ENCODE assay signal across 11 cellular contexts in genomic region chr9:134433909-134434895, GRCh38.
DNase-seq lines count a peak whose midpoint lies in the region; ATAC-seq, FAIRE-seq and TF ChIP-seq lines count a peak whose summit lies in the region.
"Had no signal": no experiment of that assay in that cellular context is flagged by ENCODE, and none has a peak within 500 bp of the region (broad histone marks: within the 10 kb centered on the region; RNA-seq: fewer than 3 reads in every experiment).

No MANE protein-coding gene starts in this region.

- H2AFZ ChIP-seq in keratinocyte (ENCODE audit: control insufficient read depth, low read length): no peak overlapping the region

- H3K27ac ChIP-seq in BLaER1: no peak overlapping the region
- H3K27ac ChIP-seq in keratinocyte (ENCODE audit: control insufficient read depth, insufficient read depth, low read length): no peak overlapping the region
- H3K27ac ChIP-seq in sigmoid colon: peak overlapping the region; percentile 87 to 93 (median 90)
- H3K27ac ChIP-seq: HL-60 had no signal

- dilution Hi-C loops in keratinocyte (cut with MboI; ENCODE audit: extremely low pct_ligation_motif_present, low sequenced_read_pairs): no loop called here

- no peak for TF ChIP-seq EP300 in sigmoid colon (IDR thresholded peaks at IDR 0.05)

- H4K20me1 ChIP-seq in BLaER1 (peaks cover 88% of the 10 kb centered on the region), keratinocyte (ENCODE audit: control insufficient read depth, extremely low read depth, insufficient read depth, low read length) (peaks cover 9% of the 10 kb centered on the region)

- peak overlapping the region; percentile 89 to 100 (median 95) for H3K27ac Mint-ChIP-seq in brain
- no peak overlapping the region for H3K27ac Mint-ChIP-seq in T-helper 17 cell
- H3K27ac Mint-ChIP-seq in stimulated activated effector memory CD8-positive, alpha-beta T cell treated with anti-CD3 and anti-CD28 coated beads, Interleukin-12 subunit alpha, Interleukin-12 subunit beta, amount 100 ng/mL, for 72 hours: no peak overlapping the region
- H3K27ac Mint-ChIP-seq: activated T-cell treated with anti-CD3 and anti-CD28 coated beads, Interleukin-2, amount 50 U/mL, for 72 hours had no signal

- H3K9me1 ChIP-seq in keratinocyte (ENCODE audit: control insufficient read depth, extremely low read depth, insufficient read depth, low read length): peaks cover 3% of the 10 kb centered on the region

- H3K9me3 ChIP-seq in BLaER1 (no peaks in the 10 kb centered on the region), keratinocyte (ENCODE audit: control insufficient read depth, low read depth, low read length) (no peaks in the 10 kb centered on the region), sigmoid colon (no peaks in the 10 kb centered on the region), T-helper 17 cell (ENCODE audit: control insufficient read depth, low read length, poor library complexity, severe bottlenecking) (no peaks in the 10 kb centered on the region)

- no peaks in the 10 kb centered on the region for H3K9me3 Mint-ChIP-seq in brain
- no peaks in the 10 kb centered on the region for H3K9me3 Mint-ChIP-seq in stimulated activated effector memory CD8-positive, alpha-beta T cell treated with anti-CD3 and anti-CD28 coated beads, Interleukin-12 subunit alpha, Interleukin-12 subunit beta, amount 100 ng/mL, for 72 hours
- H3K9me3 Mint-ChIP-seq: activated T-cell treated with anti-CD3 and anti-CD28 coated beads, Interleukin-2, amount 50 U/mL, for 72 hours had no signal

- no peak for TF ChIP-seq POLR2A in sigmoid colon (IDR thresholded peaks at IDR 0.05)

- FAIRE-seq in keratinocyte (lab: Jason Lieb, UNC): no peak

- WGBS in sigmoid colon, 2 donors: 70 to 81% methylated on average over 30 of the region's 30 CpGs

- H3K36me3 Mint-ChIP-seq in brain: peaks cover 15% of the 10 kb centered on the region
- H3K36me3 Mint-ChIP-seq in T-helper 17 cell (ENCODE audit: low read depth): peaks cover 2% of the 10 kb centered on the region
- peaks cover 93% of the 10 kb centered on the region for H3K36me3 Mint-ChIP-seq in stimulated activated effector memory CD8-positive, alpha-beta T cell treated with anti-CD3 and anti-CD28 coated beads, Interleukin-12 subunit alpha, Interleukin-12 subunit beta, amount 100 ng/mL, for 72 hours

- no peaks in the 10 kb centered on the region for H3K79me2 ChIP-seq in keratinocyte (ENCODE audit: control insufficient read depth, insufficient read depth, low read length)

- H3K36me3 ChIP-seq in BLaER1: peaks cover 78% of the 10 kb centered on the region
- H3K36me3 ChIP-seq in keratinocyte (ENCODE audit: control insufficient read depth in 2 of 2, extremely low read depth in 1 of 2, insufficient read depth in 2 of 2, low read length in 2 of 2): peaks cover 22 to 26% of the 10 kb centered on the region in 2 experiments
- peaks cover 0 to 36% (median 7%) of the 10 kb centered on the region in 4 donors for H3K36me3 ChIP-seq in sigmoid colon

- intact Hi-C loops in sigmoid colon (cut with DNase I): loop anchor here (1.0 to 2.0 kb wide), 3 partner anchors 47 to 107 kb away; partner anchors contain the start of gene RXRA

- H3K27me3 Mint-ChIP-seq in brain: peaks cover 3% of the 10 kb centered on the region
- H3K27me3 Mint-ChIP-seq in T-helper 17 cell: no peaks in the 10 kb centered on the region

- DNase-seq in keratinocyte (ENCODE audit: low read depth, low spot score): no peak
- DNase-seq in sigmoid colon: no peak
- no peak for DNase-seq in T-helper 17 cell
- no peak for DNase-seq in NCI-H187 treated with DMSO at 0.1 percent for 48 hours (lab: John Stamatoyannopoulos, UW)
- DNase-seq in stimulated activated effector memory CD8-positive, alpha-beta T cell treated with anti-CD3 and anti-CD28 coated beads, Interleukin-12 subunit alpha, Interleukin-12 subunit beta, amount 100 ng/mL, for 72 hours (ENCODE audit: low spot score in 2 of 2): no peak
- DNase-seq: activated T-cell treated with anti-CD3 and anti-CD28 coated beads, Interleukin-2, amount 50 U/mL, for 72 hours; NCI-H146 had no signal

- ATAC-seq in GM18502 (IDR thresholded peaks at IDR 0.05; ENCODE audit: poor library complexity, unreplicated experiment) (no peak), T-helper 17 cell (no peak)
- ATAC-seq in stimulated activated effector memory CD8-positive, alpha-beta T cell treated with anti-CD3 and anti-CD28 coated beads, Interleukin-12 subunit alpha, Interleukin-12 subunit beta, amount 100 ng/mL, for 72 hours: no peak
- ATAC-seq: activated T-cell treated with anti-CD3 and anti-CD28 coated beads, Interleukin-2, amount 50 U/mL, for 72 hours had no signal

- H3K4me2 ChIP-seq in BLaER1 (peak overlapping the region; percentile 37), keratinocyte (ENCODE audit: control insufficient read depth, extremely low read depth, insufficient read depth, low read depth, low read length) (no peak overlapping the region)

- H3K4me1 ChIP-seq in BLaER1 (peaks cover 57% of the 10 kb centered on the region), keratinocyte (ENCODE audit: control insufficient read depth, extremely low read depth, insufficient read depth, low read length) (peaks cover 43% of the 10 kb centered on the region), sigmoid colon (peaks cover 0 to 77% (median 72%) of the 10 kb centered on the region in 4 donors)

- H3K4me3 ChIP-seq in BLaER1 (no peak overlapping the region), keratinocyte (ENCODE audit: control insufficient read depth in 2 of 3, extremely low read depth in 1 of 3, insufficient read depth in 2 of 3, low read depth in 1 of 3, low read length in 3 of 3) (no peak overlapping the region), sigmoid colon (peak overlapping the region in 3 of 4 donors; percentile 11 to 24 (median 24))

- TF ChIP-seq CTCF in brain (conservative IDR thresholded peaks at IDR 0.05): no peak
- TF ChIP-seq CTCF in keratinocyte (optimal IDR thresholded peaks at IDR 0.05 in 1 of 3, IDR thresholded peaks at IDR 0.05 in 1 of 3, conservative IDR thresholded peaks at IDR 0.05 in 1 of 3; ENCODE audit: extremely low read depth in 1 of 3, insufficient read depth in 2 of 3, low read length in 3 of 3): no peak
- no peak for TF ChIP-seq CTCF in sigmoid colon (IDR thresholded peaks at IDR 0.05)

- H3K4me1 Mint-ChIP-seq in brain: peaks cover 51% of the 10 kb centered on the region
- H3K4me1 Mint-ChIP-seq in T-helper 17 cell: no peaks in the 10 kb centered on the region
- H3K4me1 Mint-ChIP-seq in stimulated activated effector memory CD8-positive, alpha-beta T cell treated with anti-CD3 and anti-CD28 coated beads, Interleukin-12 subunit alpha, Interleukin-12 subunit beta, amount 100 ng/mL, for 72 hours: peaks cover 13% of the 10 kb centered on the region

- H3K9ac ChIP-seq in BLaER1: no peak overlapping the region
- peak overlapping the region; percentile 28 for H3K9ac ChIP-seq in keratinocyte (ENCODE audit: control insufficient read depth, extremely low read depth, insufficient read depth, low read length)

- no peak overlapping the region for H3K4me3 Mint-ChIP-seq in brain
- H3K4me3 Mint-ChIP-seq in T-helper 17 cell: no peak overlapping the region
- H3K4me3 Mint-ChIP-seq in stimulated activated effector memory CD8-positive, alpha-beta T cell treated with anti-CD3 and anti-CD28 coated beads, Interleukin-12 subunit alpha, Interleukin-12 subunit beta, amount 100 ng/mL, for 72 hours: no peak overlapping the region
- H3K4me3 Mint-ChIP-seq: activated T-cell treated with anti-CD3 and anti-CD28 coated beads, Interleukin-2, amount 50 U/mL, for 72 hours had no signal

- H3K27me3 ChIP-seq in BLaER1: no peaks in the 10 kb centered on the region; the same call in 1 of the 2 replicates
- H3K27me3 ChIP-seq in keratinocyte (ENCODE audit: control insufficient read depth, extremely low read depth, insufficient read depth, low read length): no peaks in the 10 kb centered on the region
- no peaks in the 10 kb centered on the region for H3K27me3 ChIP-seq in sigmoid colon

Comparison
In these comparisons a context has a peak if more than half of its experiments do, and no peak if none do; other contexts are left out.
1. H3K27ac ChIP-seq: peak in sigmoid colon (4 of 4); none in BLaER1 (single experiment) and keratinocyte (single experiment).
2. H3K4me3 ChIP-seq: peak in sigmoid colon (3 of 4); none in BLaER1 (single experiment) and keratinocyte (0 of 3).
3. H3K27ac Mint-ChIP-seq: peak in brain (5 of 5); none in T-helper 17 cell (single experiment) and stimulated activated effector memory CD8-positive, alpha-beta T cell treated with anti-CD3 and anti-CD28 coated beads, Interleukin-12 subunit alpha, Interleukin-12 subunit beta, amount 100 ng/mL, for 72 hours (single experiment).